Comparison of ENCODE assay signal across 1 cellular context in the genomic region with DNA sequence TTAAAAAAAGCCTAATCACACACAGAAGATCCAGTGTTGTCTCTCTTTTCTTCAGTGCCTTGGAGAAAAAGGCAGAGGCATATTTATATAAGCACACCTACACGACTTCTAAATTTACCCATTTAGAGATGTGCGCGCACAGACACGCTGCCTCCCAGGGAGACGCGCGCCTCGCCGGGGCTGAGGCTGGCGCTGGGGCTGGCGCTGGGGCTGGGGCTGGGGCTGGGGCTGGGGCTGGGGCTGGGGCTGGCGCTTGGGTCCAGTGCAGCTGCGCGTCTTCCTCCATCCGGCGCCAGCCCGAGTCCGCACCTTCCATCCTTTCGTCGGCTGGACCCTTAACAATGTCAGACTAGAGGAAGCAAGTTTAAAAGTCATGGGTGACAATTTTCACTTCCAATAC.
TF ChIP-seq lines count a peak whose summit lies in the region.

No MANE protein-coding gene starts in this region.

TF ChIP-seq in SK-N-SH, 30 proteins besides CTCF, POLR2A, EP300 and RAD21 (continued from another document):
- TF ChIP-seq POLR2AphosphoS5 (IDR thresholded peaks at IDR 0.05; ENCODE audit: low read depth, low read length) (no peak), GATA2 (CRISPR knock-in tag; IDR thresholded peaks at IDR 0.05) (no peak), MEF2A (IDR thresholded peaks at IDR 0.05; ENCODE audit: borderline replicate concordance, low read depth) (no peak), TEAD4 (IDR thresholded peaks at IDR 0.05; ENCODE audit: borderline replicate concordance, insufficient read depth) (no peak), RXRA (IDR thresholded peaks at IDR 0.05; ENCODE audit: borderline replicate concordance, low read depth) (no peak), RFX5 (IDR thresholded peaks at IDR 0.05; ENCODE audit: low read length) (no peak), YY1 (IDR thresholded peaks at IDR 0.05; ENCODE audit: low read depth) (no peak), NFIC (IDR thresholded peaks at IDR 0.05; ENCODE audit: borderline replicate concordance) (no peak), TCF12 (IDR thresholded peaks at IDR 0.05) (no peak), SMC3 (IDR thresholded peaks at IDR 0.05; ENCODE audit: low read depth, low read length) (no peak)
- TF ChIP-seq, protein P1, sequence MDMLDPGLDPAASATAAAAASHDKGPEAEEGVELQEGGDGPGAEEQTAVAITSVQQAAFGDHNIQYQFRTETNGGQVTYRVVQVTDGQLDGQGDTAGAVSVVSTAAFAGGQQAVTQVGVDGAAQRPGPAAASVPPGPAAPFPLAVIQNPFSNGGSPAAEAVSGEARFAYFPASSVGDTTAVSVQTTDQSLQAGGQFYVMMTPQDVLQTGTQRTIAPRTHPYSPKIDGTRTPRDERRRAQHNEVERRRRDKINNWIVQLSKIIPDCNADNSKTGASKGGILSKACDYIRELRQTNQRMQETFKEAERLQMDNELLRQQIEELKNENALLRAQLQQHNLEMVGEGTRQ (IDR thresholded peaks at IDR 0.05; ENCODE audit: borderline replicate concordance, low read depth, low read length), result no peak
